In the genomic region with DNA sequence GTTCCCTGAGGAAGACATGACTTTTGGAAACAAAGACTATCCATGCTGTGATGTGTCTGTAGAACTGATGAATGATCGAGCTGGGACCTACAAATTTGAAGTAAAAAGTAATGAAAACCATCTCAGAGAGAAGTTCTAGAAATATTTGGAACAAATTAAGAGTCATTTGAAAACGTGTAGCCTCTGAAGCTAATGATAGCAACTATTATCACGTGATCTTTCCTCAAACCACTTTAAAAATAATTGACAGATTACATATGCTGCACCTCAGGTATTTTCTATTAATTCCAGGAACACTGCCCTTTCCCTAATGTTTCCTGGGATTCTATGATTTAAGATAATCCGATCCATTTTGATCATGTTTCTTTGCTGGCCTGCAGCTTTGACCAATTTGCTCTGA, we compare ENCODE assay signal across 6 cellular contexts.
"Had no signal": no experiment of that assay in that cellular context is flagged by ENCODE, and none has a peak within 500 bp of the region (broad histone marks: within the 10 kb centered on the region; RNA-seq: fewer than 3 reads in every experiment).

No MANE protein-coding gene starts in this region.

- H3K4me2 ChIP-seq: KMS-11 had no signal

- H3K27ac ChIP-seq: HL-60, KMS-11 had no signal

- FAIRE-seq: HTR-8/SVneo had no signal

- H3K9ac ChIP-seq: KMS-11 had no signal

- DNase-seq: IMR-90, KBM-7, KG1 had no signal
